Comparison of ENCODE assay signal across 1 cellular context in genomic region chr12:107761502-107761904, GRCh38.
TF ChIP-seq lines count a peak whose summit lies in the region.

No MANE protein-coding gene starts in this region.

TF ChIP-seq in HepG2, 621 proteins besides CTCF, POLR2A, EP300 and RAD21 (continued from another document):
- TF ChIP-seq ZHX2 (IDR thresholded peaks at IDR 0.05; ENCODE audit: low read depth) (no peak), ZHX2 (CRISPR knock-in tag; IDR thresholded peaks at IDR 0.05; ENCODE audit: borderline replicate concordance) (no peak), PBX3 (CRISPR knock-in tag; IDR thresholded peaks at IDR 0.05; ENCODE audit: borderline replicate concordance) (no peak), IKZF1 (IDR thresholded peaks at IDR 0.05) (no peak), SPEN (CRISPR knock-in tag; IDR thresholded peaks at IDR 0.05; ENCODE audit: low read depth) (no peak), HDAC1 (CRISPR knock-in tag; IDR thresholded peaks at IDR 0.05) (0 out of 2 replicates have a peak, but pooled peaks have one; percentile 2), TFAP4 (IDR thresholded peaks at IDR 0.05; ENCODE audit: borderline replicate concordance, low read depth) (no peak), PRDM4 (CRISPR knock-in tag; IDR thresholded peaks at IDR 0.05; ENCODE audit: borderline replicate concordance) (no peak), CREM (IDR thresholded peaks at IDR 0.05) (peak; percentile 8; the same call in 1 of the 2 replicates), CREM (CRISPR knock-in tag; IDR thresholded peaks at IDR 0.05) (no peak), NFRKB (IDR thresholded peaks at IDR 0.05) (no peak), ZNF724P (CRISPR knock-in tag; IDR thresholded peaks at IDR 0.05; ENCODE audit: borderline replicate concordance) (no peak), ARNT2 (CRISPR knock-in tag; IDR thresholded peaks at IDR 0.05; ENCODE audit: low read depth) (no peak), XRCC5 (optimal IDR thresholded peaks at IDR 0.05; ENCODE audit: low read length) (peak; percentile 10), NFIB (CRISPR knock-in tag; IDR thresholded peaks at IDR 0.05; ENCODE audit: borderline replicate concordance) (no peak), MXD4 (CRISPR knock-in tag; IDR thresholded peaks at IDR 0.05) (0 out of 2 replicates have a peak, but pooled peaks have one; percentile 4), ZKSCAN1 (IDR thresholded peaks at IDR 0.05; ENCODE audit: low read length) (no peak), MEIS1 (CRISPR knock-in tag; IDR thresholded peaks at IDR 0.05; ENCODE audit: borderline replicate concordance) (no peak), KAT7 (CRISPR knock-in tag; IDR thresholded peaks at IDR 0.05; ENCODE audit: borderline replicate concordance) (no peak), ZNF639 (CRISPR knock-in tag; conservative IDR thresholded peaks at IDR 0.05) (no peak), RELA (CRISPR knock-in tag; IDR thresholded peaks at IDR 0.05) (no peak)
